Comparison of ENCODE assay signal across 20 cellular contexts in genomic region chr3:149810846-149811245, GRCh38. TPM values are rescaled to one million over a fixed set of nuclear protein-coding genes. Genes with fewer than 3 reads are reported as not detected.
DNase-seq lines count a peak whose midpoint lies in the region; ATAC-seq and TF ChIP-seq lines count a peak whose summit lies in the region.
"Had no signal": no experiment of that assay in that cellular context is flagged by ENCODE, and none has a peak within 500 bp of the region (broad histone marks: within the 10 kb centered on the region; RNA-seq: fewer than 3 reads in every experiment).

No MANE protein-coding gene starts in this region.

- H3K36me3 ChIP-seq in HCT116 (ENCODE audit: control insufficient read depth in 1 of 2, insufficient read depth in 2 of 2, low read length in 2 of 2) (no peaks in the 10 kb centered on the region), Panc1 (ENCODE audit: control insufficient read depth, insufficient read depth, low read length) (no peaks in the 10 kb centered on the region; the same call in 1 of the 2 replicates)
- H3K36me3 ChIP-seq: BE2C had no signal

- H3K27me3 Mint-ChIP-seq in neural crest cell (ENCODE audit: low read depth): peaks cover 11% of the 10 kb centered on the region

- H3K9me3 Mint-ChIP-seq in neural crest cell: peaks cover under 1% of the 10 kb centered on the region
- H3K9me3 Mint-ChIP-seq: CD4-positive, CD25-positive, alpha-beta regulatory T cell; H9 had no signal

- H3K27ac ChIP-seq in HCT116 (ENCODE audit: low read depth, low read length): no peak overlapping the region
- H3K27ac ChIP-seq in Panc1 (ENCODE audit: low read length): 0 out of 2 replicates have a peak overlapping the region, but pooled peaks have one; percentile 3

- TF ChIP-seq RAD21 in HCT116 (IDR thresholded peaks at IDR 0.05; ENCODE audit: low read depth): no peak

- peak overlapping the region; percentile 98 for H2AFZ ChIP-seq in HCT116 (ENCODE audit: low read depth, low read length, poor library complexity, severe bottlenecking)

- H3K4me3 Mint-ChIP-seq in neural crest cell: peak overlapping the region; percentile 29
- H3K4me3 Mint-ChIP-seq: H9 had no signal

- H3K79me2 ChIP-seq in HCT116 (ENCODE audit: insufficient read depth, low read length): peaks cover 28% of the 10 kb centered on the region

- H3K4me1 Mint-ChIP-seq in neural crest cell: peaks cover 34% of the 10 kb centered on the region

- no peaks in the 10 kb centered on the region for H3K27me3 ChIP-seq in HCT116 (ENCODE audit: insufficient read depth, low read length)
- no peaks in the 10 kb centered on the region for H3K27me3 ChIP-seq in Panc1 (ENCODE audit: control insufficient read depth, insufficient read depth, low read length)
- H3K27me3 ChIP-seq: BE2C had no signal

- RAD21 ChIA-PET in HCT116 (lab: Charles Lee; ENCODE audit: low non-redundant PET in 1 of 2, low total read pairs in 2 of 2, uncharacterized antibody in 2 of 2, unreplicated experiment in 2 of 2): interaction anchor here in 1 of 2 experiments (0.8 kb wide), 1 partner anchor 19 kb away, joined by 3 read pairs; no protein-coding TSS in a partner anchor

- H3K9ac ChIP-seq in HCT116 (ENCODE audit: low read length): no peak overlapping the region

- H3K9me3 ChIP-seq in HCT116 (ENCODE audit: control insufficient read depth in 1 of 2, insufficient read depth in 1 of 2, low read depth in 1 of 2, low read length in 2 of 2) (no peaks in the 10 kb centered on the region), Panc1 (ENCODE audit: control insufficient read depth, insufficient read depth, low read depth, low read length) (no peaks in the 10 kb centered on the region)
- H3K9me3 ChIP-seq: BE2C had no signal

- H4K20me1 ChIP-seq in HCT116 (ENCODE audit: insufficient read depth): 0 out of 2 replicates have a peak, but pooled peaks cover 6% of the 10 kb centered on the region

- H3K4me1 ChIP-seq in HCT116 (ENCODE audit: control insufficient read depth in 1 of 2, insufficient read depth in 2 of 2, low read length in 2 of 2): peaks cover 23 to 43% of the 10 kb centered on the region in 2 experiments
- peaks cover 28% of the 10 kb centered on the region for H3K4me1 ChIP-seq in Panc1 (ENCODE audit: control insufficient read depth, insufficient read depth, low read length)

- H3K9me2 ChIP-seq in HCT116 (ENCODE audit: insufficient read depth): no peaks in the 10 kb centered on the region

- CTCF ChIA-PET in HCT116 (lab: Charles Lee): interaction anchor here (0.9 kb wide), 1 partner anchor 69 kb away, joined by 4 read pairs; no protein-coding TSS in a partner anchor
- CTCF ChIA-PET in Panc1 (lab: Charles Lee): no interaction called here

- no peak for TF ChIP-seq CTCF in HCT116 (IDR thresholded peaks at IDR 0.05 in 2 of 3, conservative IDR thresholded peaks at IDR 0.05 in 1 of 3; ENCODE audit: borderline replicate concordance in 1 of 3, insufficient read depth in 1 of 3, low read depth in 2 of 3, low read length in 2 of 3)
- TF ChIP-seq CTCF in Panc1 (IDR thresholded peaks at IDR 0.05): no peak
- TF ChIP-seq CTCF in epithelial cell of esophagus (IDR thresholded peaks at IDR 0.05; ENCODE audit: insufficient read depth, low read depth, low read length, missing control alignments): no peak
- no peak for TF ChIP-seq CTCF in neural crest cell (conservative IDR thresholded peaks at IDR 0.05)

- no peak for TF ChIP-seq POLR2A in HCT116 (IDR thresholded peaks at IDR 0.05; ENCODE audit: borderline replicate concordance, extremely low read depth, insufficient read depth, insufficient read length)

- DNase-seq in HCT116 (ENCODE audit: low read depth, low spot score) (no peak), Panc1 (ENCODE audit: low read depth, low spot score) (no peak), epithelial cell of esophagus (ENCODE audit: low read depth) (peak; percentile 70), neural crest cell (ENCODE audit: low read depth, low spot score) (no peak), NCI-H2107 treated with DMSO at 0.1 percent for 48 hours (lab: John Stamatoyannopoulos, UW; ENCODE audit: unreplicated experiment) (no peak)
- no peak for DNase-seq in activated CD8-positive, alpha-beta memory T cell treated with anti-CD3 and anti-CD28 coated beads for 24 hours
- no peak for DNase-seq in stimulated activated CD4-positive, alpha-beta T cell treated with anti-CD3 and anti-CD28 coated beads, Interleukin-15, amount 100 ng/mL, for 24 hours
- DNase-seq: ACHN; BE2C; C1 segment of cervical spinal cord; CD4-positive, CD25-positive, alpha-beta regulatory T cell; CD8-positive, alpha-beta memory T cell; COR-L47; DMS 273 treated with DMSO at 0.1 percent for 48 hours; DMS53; H9; IMR-90 had no signal

- intact Hi-C loops in HCT116 (cut with micrococcal nuclease): no loop called here
- intact Hi-C loops in Panc1 (cut with micrococcal nuclease; ENCODE audit: unreplicated experiment): no loop called here

- no peak for ATAC-seq in HCT116
- no peak for ATAC-seq in Panc1

- H3K36me3 Mint-ChIP-seq in neural crest cell (ENCODE audit: low read depth): no peaks in the 10 kb centered on the region
- H3K36me3 Mint-ChIP-seq: CD4-positive, CD25-positive, alpha-beta regulatory T cell had no signal

- H3K27ac Mint-ChIP-seq in neural crest cell (ENCODE audit: unreplicated experiment): no peak overlapping the region
- H3K27ac Mint-ChIP-seq: CD4-positive, CD25-positive, alpha-beta regulatory T cell; CD8-positive, alpha-beta memory T cell; H9 had no signal

- POLR2A ChIA-PET in HCT116 (lab: Charles Lee): interaction anchor here (1.2 kb wide), 1 partner anchor 9 kb away, joined by 5 read pairs; no protein-coding TSS in a partner anchor
- POLR2A ChIA-PET in Panc1 (lab: Charles Lee): interaction anchor here (0.6 to 0.7 kb wide), 3 partner anchors 12 to 412 kb away, joined by 4 read pairs; no protein-coding TSS in a partner anchor

- in situ Hi-C loops in Panc1 (cut with HindIII; ENCODE audit: low pct_unique_long_range_greater_than_20kb, low sequenced_read_pairs): no loop called here

- no peak overlapping the region for H3K4me3 ChIP-seq in HCT116 (replicated peaks in 1 of 2; ENCODE audit: low read depth in 1 of 2, low read length in 2 of 2)
- no peak overlapping the region for H3K4me3 ChIP-seq in Panc1 (ENCODE audit: low read depth in 2 of 2, low read length in 2 of 2)
- no peak overlapping the region for H3K4me3 ChIP-seq in epithelial cell of esophagus (ENCODE audit: low read length)

- peak overlapping the region; percentile 53 for H3K4me2 ChIP-seq in HCT116 (ENCODE audit: low read length)

- BruUV-seq in HCT116 (replicated peaks; lab: Mats Ljungman, UMichigan): no TSS peak
- no TSS peak for BruUV-seq in Panc1 (replicated peaks; lab: Mats Ljungman, UMichigan)

TF ChIP-seq in HCT116, 20 proteins besides CTCF, POLR2A, EP300 and RAD21:
- TF ChIP-seq SIN3A (IDR thresholded peaks at IDR 0.05; ENCODE audit: low read depth) (no peak), YY1 (IDR thresholded peaks at IDR 0.05; ENCODE audit: extremely low read depth, insufficient replicate concordance, low read depth, low read length) (no peak), REST (IDR thresholded peaks at IDR 0.05; ENCODE audit: low read depth) (no peak), ZFX (IDR thresholded peaks at IDR 0.05) (no peak), MAX (IDR thresholded peaks at IDR 0.05) (peak; percentile 26), JUND (IDR thresholded peaks at IDR 0.05) (peak; percentile 51; the same call in 1 of the 2 replicates), CBX3 (IDR thresholded peaks at IDR 0.05; ENCODE audit: low read depth) (peak; percentile 53; the same call in 1 of the 2 replicates), FOSL1 (IDR thresholded peaks at IDR 0.05; ENCODE audit: low read depth) (peak; percentile 49)

RNA-seq across cellular contexts. Expression of gene RNF13, which starts 2.2 kb away (rescaled TPM):
- total RNA-seq in HCT116 (2021; ENCODE audit: unreplicated experiment) (39.9 TPM), Panc1 (2021; ENCODE audit: unreplicated experiment) (76.9 TPM), neural crest cell (26.9 and 29.9 TPM in 2 replicates)
- polyA plus RNA-seq in HCT116 (2012): 20.5 and 24.8 TPM in 2 replicates
- 37.4 TPM for polyA plus RNA-seq in Panc1 (2012; ENCODE audit: insufficient read length)

RNA-seq across cellular contexts. Expression of gene ANKUB1, which starts 18.5 kb away (rescaled TPM):
- not detected for total RNA-seq in HCT116 (2021; ENCODE audit: unreplicated experiment)
- polyA plus RNA-seq in HCT116 (2012): 0.04 TPM in 1 of 2 replicates, not detected in the other
- total RNA-seq in Panc1 (2021; ENCODE audit: unreplicated experiment): not detected
- not detected for polyA plus RNA-seq in Panc1 (2012; ENCODE audit: insufficient read length)
- not detected in 2 replicates for total RNA-seq in neural crest cell
- total RNA-seq: A172; CD4-positive, CD25-positive, alpha-beta regulatory T cell; CD8-positive, alpha-beta memory T cell; H1; H9; HT-29; IMR-90 had no signal
- polyA plus RNA-seq: CD4-positive, CD25-positive, alpha-beta regulatory T cell; CD8-positive, alpha-beta memory T cell; H1; IMR-90 had no signal

RNA-seq across cellular contexts. Expression of gene COMMD2, which starts 58.6 kb away (rescaled TPM):
- 35.5 TPM for total RNA-seq in HCT116 (2021; ENCODE audit: unreplicated experiment)
- 16.7 and 18.7 TPM in 2 replicates for polyA plus RNA-seq in HCT116 (2012)
- total RNA-seq in Panc1 (2021; ENCODE audit: unreplicated experiment): 70.2 TPM
- polyA plus RNA-seq in Panc1 (2012; ENCODE audit: insufficient read length): 53.1 TPM
- 56.8 and 57.6 TPM in 2 replicates for total RNA-seq in neural crest cell
